In the genomic region with DNA sequence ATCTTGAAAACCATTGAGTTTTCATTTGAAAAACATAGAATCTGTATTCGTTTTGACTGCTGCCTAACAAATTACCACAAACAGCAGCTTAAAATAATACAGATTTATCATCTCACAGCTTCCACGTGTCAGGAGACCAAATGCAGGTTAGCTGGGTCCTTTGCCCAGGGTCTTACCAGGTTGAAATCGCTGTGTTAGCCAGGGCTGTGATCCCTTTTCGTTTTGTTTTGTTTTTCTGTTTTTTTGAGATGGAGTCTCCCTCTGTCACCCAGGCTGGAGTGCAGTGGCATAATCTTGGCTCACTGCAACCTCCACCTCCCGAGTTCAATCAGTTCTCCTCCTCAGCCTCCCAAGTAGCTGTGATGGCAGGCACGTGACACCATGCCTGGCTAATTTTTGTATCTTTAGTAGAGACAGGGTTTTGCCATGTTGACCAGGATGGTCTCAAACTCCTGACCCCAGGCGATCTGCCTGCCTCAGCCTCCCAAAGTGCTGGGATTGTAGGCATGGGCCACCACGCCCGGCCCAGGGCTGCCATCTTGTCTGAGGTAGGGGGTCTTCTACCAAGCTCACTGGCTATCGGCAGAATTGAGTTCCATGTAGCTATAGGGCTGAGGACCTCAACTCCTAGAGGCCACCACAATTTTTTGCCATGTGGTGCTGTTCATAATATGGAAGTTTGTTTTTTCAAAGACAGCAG, we compare ENCODE assay signal across 1 cellular context.
A peak's percentile ranks its signal among the peaks of the same experiment; 100 is the strongest.
TF ChIP-seq lines count a peak whose summit lies in the region.

No MANE protein-coding gene starts in this region.

TF ChIP-seq in HepG2, 621 proteins besides CTCF, POLR2A, EP300 and RAD21:
- no peak for TF ChIP-seq ZNF772 (CRISPR knock-in tag; IDR thresholded peaks at IDR 0.05)
- TF ChIP-seq, protein P1, sequence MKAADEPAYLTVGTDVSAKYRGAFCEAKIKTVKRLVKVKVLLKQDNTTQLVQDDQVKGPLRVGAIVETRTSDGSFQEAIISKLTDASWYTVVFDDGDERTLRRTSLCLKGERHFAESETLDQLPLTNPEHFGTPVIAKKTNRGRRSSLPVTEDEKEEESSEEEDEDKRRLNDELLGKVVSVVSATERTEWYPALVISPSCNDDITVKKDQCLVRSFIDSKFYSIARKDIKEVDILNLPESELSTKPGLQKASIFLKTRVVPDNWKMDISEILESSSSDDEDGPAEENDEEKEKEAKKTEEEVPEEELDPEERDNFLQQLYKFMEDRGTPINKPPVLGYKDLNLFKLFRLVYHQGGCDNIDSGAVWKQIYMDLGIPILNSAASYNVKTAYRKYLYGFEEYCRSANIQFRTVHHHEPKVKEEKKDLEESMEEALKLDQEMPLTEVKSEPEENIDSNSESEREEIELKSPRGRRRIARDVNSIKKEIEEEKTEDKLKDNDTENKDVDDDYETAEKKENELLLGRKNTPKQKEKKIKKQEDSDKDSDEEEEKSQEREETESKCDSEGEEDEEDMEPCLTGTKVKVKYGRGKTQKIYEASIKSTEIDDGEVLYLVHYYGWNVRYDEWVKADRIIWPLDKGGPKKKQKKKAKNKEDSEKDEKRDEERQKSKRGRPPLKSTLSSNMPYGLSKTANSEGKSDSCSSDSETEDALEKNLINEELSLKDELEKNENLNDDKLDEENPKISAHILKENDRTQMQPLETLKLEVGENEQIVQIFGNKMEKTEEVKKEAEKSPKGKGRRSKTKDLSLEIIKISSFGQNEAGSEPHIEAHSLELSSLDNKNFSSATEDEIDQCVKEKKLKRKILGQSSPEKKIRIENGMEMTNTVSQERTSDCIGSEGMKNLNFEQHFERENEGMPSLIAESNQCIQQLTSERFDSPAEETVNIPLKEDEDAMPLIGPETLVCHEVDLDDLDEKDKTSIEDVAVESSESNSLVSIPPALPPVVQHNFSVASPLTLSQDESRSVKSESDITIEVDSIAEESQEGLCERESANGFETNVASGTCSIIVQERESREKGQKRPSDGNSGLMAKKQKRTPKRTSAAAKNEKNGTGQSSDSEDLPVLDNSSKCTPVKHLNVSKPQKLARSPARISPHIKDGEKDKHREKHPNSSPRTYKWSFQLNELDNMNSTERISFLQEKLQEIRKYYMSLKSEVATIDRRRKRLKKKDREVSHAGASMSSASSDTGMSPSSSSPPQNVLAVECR (CRISPR knock-in tag; IDR thresholded peaks at IDR 0.05; ENCODE audit: borderline replicate concordance): no peak
- peak; percentile 5; the same call in 1 of the 2 replicates for TF ChIP-seq RAD51 (IDR thresholded peaks at IDR 0.05; ENCODE audit: borderline replicate concordance)
- TF ChIP-seq, protein P2, sequence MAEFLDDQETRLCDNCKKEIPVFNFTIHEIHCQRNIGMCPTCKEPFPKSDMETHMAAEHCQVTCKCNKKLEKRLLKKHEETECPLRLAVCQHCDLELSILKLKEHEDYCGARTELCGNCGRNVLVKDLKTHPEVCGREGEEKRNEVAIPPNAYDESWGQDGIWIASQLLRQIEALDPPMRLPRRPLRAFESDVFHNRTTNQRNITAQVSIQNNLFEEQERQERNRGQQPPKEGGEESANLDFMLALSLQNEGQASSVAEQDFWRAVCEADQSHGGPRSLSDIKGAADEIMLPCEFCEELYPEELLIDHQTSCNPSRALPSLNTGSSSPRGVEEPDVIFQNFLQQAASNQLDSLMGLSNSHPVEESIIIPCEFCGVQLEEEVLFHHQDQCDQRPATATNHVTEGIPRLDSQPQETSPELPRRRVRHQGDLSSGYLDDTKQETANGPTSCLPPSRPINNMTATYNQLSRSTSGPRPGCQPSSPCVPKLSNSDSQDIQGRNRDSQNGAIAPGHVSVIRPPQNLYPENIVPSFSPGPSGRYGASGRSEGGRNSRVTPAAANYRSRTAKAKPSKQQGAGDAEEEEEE (CRISPR knock-in tag; IDR thresholded peaks at IDR 0.05; ENCODE audit: borderline replicate concordance): no peak
